ENCODE assay signal across 23 cellular contexts in the genomic region with DNA sequence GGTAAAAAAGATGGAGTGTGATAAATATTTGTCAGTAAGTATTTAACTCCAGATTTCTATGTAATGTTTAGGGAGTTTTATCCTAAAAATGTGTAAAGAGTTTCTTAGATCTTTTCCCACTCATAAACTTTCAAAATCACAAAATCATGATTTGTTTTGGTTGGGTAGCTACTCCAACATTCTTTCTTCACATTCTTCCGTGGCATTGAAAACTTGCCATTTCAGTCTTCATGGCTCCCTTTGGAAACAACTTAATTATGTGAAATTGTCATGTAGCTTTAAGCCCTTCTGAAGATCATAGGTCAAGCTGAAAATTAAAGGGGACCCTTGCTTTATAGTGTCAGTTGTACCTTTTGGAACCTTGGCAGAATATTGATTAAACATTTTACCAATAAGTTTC.
A peak's percentile ranks its signal among the peaks of the same experiment; 100 is the strongest.
DNase-seq lines count a peak whose midpoint lies in the region; ATAC-seq and TF ChIP-seq lines count a peak whose summit lies in the region.
"Had no signal": no experiment of that assay in that cellular context is flagged by ENCODE, and none has a peak within 500 bp of the region (broad histone marks: within the 10 kb centered on the region; RNA-seq: fewer than 3 reads in every experiment).

No MANE protein-coding gene starts in this region.

- in situ Hi-C loops in astrocyte of the cerebellum (cut with HindIII; ENCODE audit: low sequenced_read_pairs) = no loop called here

- no peaks in the 10 kb centered on the region for H4K20me1 ChIP-seq in GM23338 (replicated peaks; ENCODE audit: insufficient read depth)

- TF ChIP-seq CTCF in GM23338 (conservative IDR thresholded peaks at IDR 0.05; ENCODE audit: low read depth in 2 of 2) = no peak
- no peak for TF ChIP-seq CTCF in astrocyte of the cerebellum (IDR thresholded peaks at IDR 0.05; ENCODE audit: low read depth, low read length, missing control alignments)
- TF ChIP-seq CTCF in fibroblast of the aortic adventitia (IDR thresholded peaks at IDR 0.05; ENCODE audit: insufficient read depth, low read length) = no peak
- no peak for TF ChIP-seq CTCF in thoracic aorta (IDR thresholded peaks at IDR 0.05)
- TF ChIP-seq CTCF in GM10266 (IDR thresholded peaks at IDR 0.05; ENCODE audit: control insufficient read depth, insufficient read depth, low read depth, missing control alignments) = no peak

- no peak for DNase-seq in GM23338 (ENCODE audit: low spot score)
- DNase-seq in astrocyte of the cerebellum (ENCODE audit: low read depth) = peak; percentile 18
- peak; percentile 44 for DNase-seq in fibroblast of the aortic adventitia (ENCODE audit: low read depth)
- no peak for DNase-seq in thoracic aorta (ENCODE audit: low spot score)
- no peak for DNase-seq in GM10266 (ENCODE audit: extremely low spot score)
- DNase-seq in CD1c-positive myeloid dendritic cell (ENCODE audit: extremely low spot score) = no peak
- no peak for DNase-seq in NCI-H524 (lab: John Stamatoyannopoulos, UW)
- DNase-seq: BE2C; CD4-positive, CD25-positive, alpha-beta regulatory T cell; GOT3; IMR-90; KG1; MM.1S; NCI-H2029; NCI-H446 treated with DMSO at 0.1 percent for 48 hours; NCI-H526 treated with DMSO at 0.1 percent for 48 hours; SHP77; T-cell had no signal

- peaks cover 2% of the 10 kb centered on the region for H3K27me3 Mint-ChIP-seq in GM23338 (ENCODE audit: insufficient read depth, low read depth, poor library complexity)
- H3K27me3 Mint-ChIP-seq: CD4-positive, CD25-positive, alpha-beta regulatory T cell; T-cell had no signal

- H3K9me3 Mint-ChIP-seq in GM23338 = peaks cover 9% of the 10 kb centered on the region; the same call in 2 of the 3 replicates

- H3K27ac Mint-ChIP-seq in GM23338 = peak overlapping the region; percentile 73; the same call in 1 of the 2 replicates
- H3K27ac Mint-ChIP-seq: CD4-positive, CD25-positive, alpha-beta regulatory T cell; T-cell had no signal

- H3K27ac ChIP-seq in GM23338 (ENCODE audit: low read depth) = no peak overlapping the region
- H3K27ac ChIP-seq in thoracic aorta = no peak overlapping the region
- H3K27ac ChIP-seq: A549, RWPE1 had no signal

- H3K4me3 Mint-ChIP-seq in GM23338 = no peak overlapping the region
- H3K4me3 Mint-ChIP-seq: CD4-positive, CD25-positive, alpha-beta regulatory T cell; T-cell had no signal

- H3K4me2 ChIP-seq in GM23338 = no peak overlapping the region
- H3K4me2 ChIP-seq: A549 had no signal

- peaks cover 32% of the 10 kb centered on the region for H3K4me1 ChIP-seq in GM23338 (ENCODE audit: insufficient read depth)
- peaks cover 24 to 60% of the 10 kb centered on the region in 2 donors for H3K4me1 ChIP-seq in thoracic aorta (ENCODE audit: control insufficient read depth in 1 of 2, low read depth in 2 of 2)
- H3K4me1 ChIP-seq: BE2C had no signal

- no peaks in the 10 kb centered on the region for H3F3A ChIP-seq in GM23338 (replicated peaks; ENCODE audit: low read depth)

- H3K9me2 ChIP-seq in GM23338 (ENCODE audit: insufficient read depth) = no peaks in the 10 kb centered on the region

- H3K4me1 Mint-ChIP-seq in GM23338 = peaks cover 49% of the 10 kb centered on the region
- H3K4me1 Mint-ChIP-seq: CD4-positive, CD25-positive, alpha-beta regulatory T cell; T-cell had no signal

- H3K27me3 ChIP-seq in GM23338 (ENCODE audit: insufficient read depth) = no peaks in the 10 kb centered on the region
- H3K27me3 ChIP-seq in thoracic aorta (replicated peaks; ENCODE audit: insufficient read depth) = no peaks in the 10 kb centered on the region
- H3K27me3 ChIP-seq: BE2C had no signal

- no peaks in the 10 kb centered on the region for H3K36me3 ChIP-seq in GM23338 (ENCODE audit: insufficient read depth)
- H3K36me3 ChIP-seq in thoracic aorta = no peaks in the 10 kb centered on the region
- H3K36me3 ChIP-seq: BE2C, HAP-1 had no signal

- H3K9me3 ChIP-seq in thoracic aorta = no peaks in the 10 kb centered on the region
- H3K9me3 ChIP-seq: A549, BE2C, HAP-1 had no signal

- ATAC-seq in GM23338 (no peak), thoracic aorta (ENCODE audit: insufficient number of reproducible peaks, low FRiP score, low read depth) (no peak), GM21576 (IDR thresholded peaks at IDR 0.05; ENCODE audit: unreplicated experiment) (no peak)
- ATAC-seq: A549, Panc1, T-cell had no signal

- H3K79me2 ChIP-seq in GM23338 (replicated peaks; ENCODE audit: insufficient read depth) = peaks cover 94% of the 10 kb centered on the region

- no peak overlapping the region for H2AFZ ChIP-seq in GM23338

- peaks cover 18% of the 10 kb centered on the region for H3K36me3 Mint-ChIP-seq in GM23338 (ENCODE audit: low read depth)
- H3K36me3 Mint-ChIP-seq: CD4-positive, CD25-positive, alpha-beta regulatory T cell; T-cell had no signal

- H3K4me3 ChIP-seq in GM23338 (no peak overlapping the region), astrocyte of the cerebellum (ENCODE audit: low read depth, low read length) (no peak overlapping the region), fibroblast of the aortic adventitia (ENCODE audit: low read depth, low read length) (no peak overlapping the region), thoracic aorta (peak overlapping the region; percentile 4)
- H3K4me3 ChIP-seq: A549, HAP-1 had no signal

TF ChIP-seq in GM23338, 12 proteins besides CTCF, POLR2A, EP300 and RAD21:
- TF ChIP-seq EZH2 (IDR thresholded peaks at IDR 0.05; ENCODE audit: low read depth, unreplicated experiment) (no peak), POLR2AphosphoS5 (IDR thresholded peaks at IDR 0.05; ENCODE audit: low read depth) (no peak), JUNB (IDR thresholded peaks at IDR 0.05; ENCODE audit: unreplicated experiment) (no peak), ZNF114 (CRISPR knock-in tag; IDR thresholded peaks at IDR 0.05) (no peak)
- TF ChIP-seq, protein P1, sequence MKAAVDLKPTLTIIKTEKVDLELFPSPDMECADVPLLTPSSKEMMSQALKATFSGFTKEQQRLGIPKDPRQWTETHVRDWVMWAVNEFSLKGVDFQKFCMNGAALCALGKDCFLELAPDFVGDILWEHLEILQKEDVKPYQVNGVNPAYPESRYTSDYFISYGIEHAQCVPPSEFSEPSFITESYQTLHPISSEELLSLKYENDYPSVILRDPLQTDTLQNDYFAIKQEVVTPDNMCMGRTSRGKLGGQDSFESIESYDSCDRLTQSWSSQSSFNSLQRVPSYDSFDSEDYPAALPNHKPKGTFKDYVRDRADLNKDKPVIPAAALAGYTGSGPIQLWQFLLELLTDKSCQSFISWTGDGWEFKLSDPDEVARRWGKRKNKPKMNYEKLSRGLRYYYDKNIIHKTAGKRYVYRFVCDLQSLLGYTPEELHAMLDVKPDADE (IDR thresholded peaks at IDR 0.05) = no peak

Comparison
In these comparisons a context has a peak if more than half of its experiments do, and no peak if none do; other contexts are left out.
1. DNase-seq: peak in astrocyte of the cerebellum (single experiment) and fibroblast of the aortic adventitia (single experiment); none in GM23338 (single experiment), thoracic aorta (single experiment), GM10266 (single experiment), CD1c-positive myeloid dendritic cell (single experiment) and NCI-H524 (0 of 2).